1 cellular context compared by ENCODE assay signal in genomic region chr1:91765293-91765692, GRCh38.
TF ChIP-seq lines count a peak whose summit lies in the region.

No MANE protein-coding gene starts in this region.

TF ChIP-seq in H1, 55 proteins besides CTCF, POLR2A, EP300 and RAD21:
- TF ChIP-seq KDM5A (IDR thresholded peaks at IDR 0.05; ENCODE audit: low read length) (no peak), SP1 (IDR thresholded peaks at IDR 0.05; ENCODE audit: low read depth, low read length) (no peak), JUN (IDR thresholded peaks at IDR 0.05; ENCODE audit: low read depth, low read length) (no peak), TEAD4 (IDR thresholded peaks at IDR 0.05; ENCODE audit: low read depth, low read length) (no peak), SP2 (IDR thresholded peaks at IDR 0.05; ENCODE audit: low read length) (no peak), CHD1 (IDR thresholded peaks at IDR 0.05; ENCODE audit: low read depth, low read length) (no peak), SP4 (IDR thresholded peaks at IDR 0.05; ENCODE audit: low read length) (no peak), RNF2 (IDR thresholded peaks at IDR 0.05; ENCODE audit: borderline replicate concordance, low read depth, low read length, missing control alignments, poor library complexity, severe bottlenecking) (no peak), CTBP2 (IDR thresholded peaks at IDR 0.05; ENCODE audit: borderline replicate concordance, insufficient read depth, insufficient read length, low read length) (no peak), BRCA1 (IDR thresholded peaks at IDR 0.05; ENCODE audit: low read depth, low read length) (no peak), SIX5 (IDR thresholded peaks at IDR 0.05; ENCODE audit: low read depth, low read length) (no peak)
